2 cellular contexts compared by ENCODE assay signal in the genomic region with DNA sequence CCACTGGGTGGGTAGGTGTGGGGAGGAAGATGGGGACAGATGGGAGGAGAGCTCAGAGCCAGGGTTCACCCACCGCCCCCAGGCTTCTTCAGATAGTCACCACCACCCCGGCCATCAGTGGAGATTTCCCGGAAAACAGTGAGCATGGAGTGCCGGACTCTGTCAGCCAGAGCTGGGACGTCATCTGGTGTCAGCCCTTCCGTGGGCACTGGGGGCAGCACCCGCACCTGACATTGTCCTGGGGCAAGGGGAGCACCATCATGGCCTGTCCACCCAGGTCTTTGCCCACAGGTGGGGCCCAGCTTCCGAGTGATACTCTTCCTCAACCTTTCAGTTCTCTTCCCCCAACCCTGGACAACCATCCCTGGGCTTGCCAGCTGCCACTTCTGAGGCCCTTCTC.
TF ChIP-seq lines count a peak whose summit lies in the region.

No MANE protein-coding gene starts in this region.

TF ChIP-seq in SK-N-SH treated with all-trans-retinoic acid at 6 μM for 48 hours, 23 proteins besides CTCF, POLR2A, EP300 and RAD21:
- TF ChIP-seq ZFP30 (CRISPR knock-in tag; IDR thresholded peaks at IDR 0.05), result no peak

TF ChIP-seq in SK-N-SH, 30 proteins besides CTCF, POLR2A, EP300 and RAD21:
- TF ChIP-seq, protein P1, sequence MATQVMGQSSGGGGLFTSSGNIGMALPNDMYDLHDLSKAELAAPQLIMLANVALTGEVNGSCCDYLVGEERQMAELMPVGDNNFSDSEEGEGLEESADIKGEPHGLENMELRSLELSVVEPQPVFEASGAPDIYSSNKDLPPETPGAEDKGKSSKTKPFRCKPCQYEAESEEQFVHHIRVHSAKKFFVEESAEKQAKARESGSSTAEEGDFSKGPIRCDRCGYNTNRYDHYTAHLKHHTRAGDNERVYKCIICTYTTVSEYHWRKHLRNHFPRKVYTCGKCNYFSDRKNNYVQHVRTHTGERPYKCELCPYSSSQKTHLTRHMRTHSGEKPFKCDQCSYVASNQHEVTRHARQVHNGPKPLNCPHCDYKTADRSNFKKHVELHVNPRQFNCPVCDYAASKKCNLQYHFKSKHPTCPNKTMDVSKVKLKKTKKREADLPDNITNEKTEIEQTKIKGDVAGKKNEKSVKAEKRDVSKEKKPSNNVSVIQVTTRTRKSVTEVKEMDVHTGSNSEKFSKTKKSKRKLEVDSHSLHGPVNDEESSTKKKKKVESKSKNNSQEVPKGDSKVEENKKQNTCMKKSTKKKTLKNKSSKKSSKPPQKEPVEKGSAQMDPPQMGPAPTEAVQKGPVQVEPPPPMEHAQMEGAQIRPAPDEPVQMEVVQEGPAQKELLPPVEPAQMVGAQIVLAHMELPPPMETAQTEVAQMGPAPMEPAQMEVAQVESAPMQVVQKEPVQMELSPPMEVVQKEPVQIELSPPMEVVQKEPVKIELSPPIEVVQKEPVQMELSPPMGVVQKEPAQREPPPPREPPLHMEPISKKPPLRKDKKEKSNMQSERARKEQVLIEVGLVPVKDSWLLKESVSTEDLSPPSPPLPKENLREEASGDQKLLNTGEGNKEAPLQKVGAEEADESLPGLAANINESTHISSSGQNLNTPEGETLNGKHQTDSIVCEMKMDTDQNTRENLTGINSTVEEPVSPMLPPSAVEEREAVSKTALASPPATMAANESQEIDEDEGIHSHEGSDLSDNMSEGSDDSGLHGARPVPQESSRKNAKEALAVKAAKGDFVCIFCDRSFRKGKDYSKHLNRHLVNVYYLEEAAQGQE (IDR thresholded peaks at IDR 0.05; ENCODE audit: low read depth, low read length), result no peak
- TF ChIP-seq TAF1 (IDR thresholded peaks at IDR 0.05; ENCODE audit: borderline replicate concordance, low read depth, low read length) (no peak), FOXJ3 (CRISPR knock-in tag; IDR thresholded peaks at IDR 0.05) (no peak), MEF2A (IDR thresholded peaks at IDR 0.05; ENCODE audit: borderline replicate concordance, low read depth) (no peak), IRF3 (IDR thresholded peaks at IDR 0.05; ENCODE audit: low read depth, low read length) (no peak), YY1 (IDR thresholded peaks at IDR 0.05; ENCODE audit: low read depth) (no peak), FOXM1 (IDR thresholded peaks at IDR 0.05; ENCODE audit: low read depth) (no peak), MXI1 (IDR thresholded peaks at IDR 0.05; ENCODE audit: low read depth, low read length) (no peak), ELF1 (IDR thresholded peaks at IDR 0.05) (no peak), GABPA (IDR thresholded peaks at IDR 0.05; ENCODE audit: low read depth) (no peak), RFX5 (IDR thresholded peaks at IDR 0.05; ENCODE audit: low read length) (no peak), NRF1 (IDR thresholded peaks at IDR 0.05; ENCODE audit: low read depth, low read length) (no peak), FOSL2 (IDR thresholded peaks at IDR 0.05; ENCODE audit: borderline replicate concordance, low read depth) (no peak), RXRA (IDR thresholded peaks at IDR 0.05; ENCODE audit: borderline replicate concordance, low read depth) (no peak), RCOR1 (IDR thresholded peaks at IDR 0.05; ENCODE audit: low read length) (no peak), SMC3 (IDR thresholded peaks at IDR 0.05; ENCODE audit: low read depth, low read length) (no peak), TCF12 (IDR thresholded peaks at IDR 0.05) (no peak)
- TF ChIP-seq, protein P2, sequence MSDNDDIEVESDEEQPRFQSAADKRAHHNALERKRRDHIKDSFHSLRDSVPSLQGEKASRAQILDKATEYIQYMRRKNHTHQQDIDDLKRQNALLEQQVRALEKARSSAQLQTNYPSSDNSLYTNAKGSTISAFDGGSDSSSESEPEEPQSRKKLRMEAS (IDR thresholded peaks at IDR 0.05; ENCODE audit: low read depth), result no peak
- TF ChIP-seq, protein P3, sequence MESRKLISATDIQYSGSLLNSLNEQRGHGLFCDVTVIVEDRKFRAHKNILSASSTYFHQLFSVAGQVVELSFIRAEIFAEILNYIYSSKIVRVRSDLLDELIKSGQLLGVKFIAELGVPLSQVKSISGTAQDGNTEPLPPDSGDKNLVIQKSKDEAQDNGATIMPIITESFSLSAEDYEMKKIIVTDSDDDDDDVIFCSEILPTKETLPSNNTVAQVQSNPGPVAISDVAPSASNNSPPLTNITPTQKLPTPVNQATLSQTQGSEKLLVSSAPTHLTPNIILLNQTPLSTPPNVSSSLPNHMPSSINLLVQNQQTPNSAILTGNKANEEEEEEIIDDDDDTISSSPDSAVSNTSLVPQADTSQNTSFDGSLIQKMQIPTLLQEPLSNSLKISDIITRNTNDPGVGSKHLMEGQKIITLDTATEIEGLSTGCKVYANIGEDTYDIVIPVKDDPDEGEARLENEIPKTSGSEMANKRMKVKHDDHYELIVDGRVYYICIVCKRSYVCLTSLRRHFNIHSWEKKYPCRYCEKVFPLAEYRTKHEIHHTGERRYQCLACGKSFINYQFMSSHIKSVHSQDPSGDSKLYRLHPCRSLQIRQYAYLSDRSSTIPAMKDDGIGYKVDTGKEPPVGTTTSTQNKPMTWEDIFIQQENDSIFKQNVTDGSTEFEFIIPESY (IDR thresholded peaks at IDR 0.05; ENCODE audit: borderline replicate concordance, low read depth), result no peak
- TF ChIP-seq, protein P4, sequence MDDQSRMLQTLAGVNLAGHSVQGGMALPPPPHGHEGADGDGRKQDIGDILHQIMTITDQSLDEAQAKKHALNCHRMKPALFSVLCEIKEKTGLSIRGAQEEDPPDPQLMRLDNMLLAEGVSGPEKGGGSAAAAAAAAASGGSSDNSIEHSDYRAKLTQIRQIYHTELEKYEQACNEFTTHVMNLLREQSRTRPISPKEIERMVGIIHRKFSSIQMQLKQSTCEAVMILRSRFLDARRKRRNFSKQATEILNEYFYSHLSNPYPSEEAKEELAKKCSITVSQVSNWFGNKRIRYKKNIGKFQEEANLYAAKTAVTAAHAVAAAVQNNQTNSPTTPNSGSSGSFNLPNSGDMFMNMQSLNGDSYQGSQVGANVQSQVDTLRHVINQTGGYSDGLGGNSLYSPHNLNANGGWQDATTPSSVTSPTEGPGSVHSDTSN (IDR thresholded peaks at IDR 0.05), result no peak
